35 cellular contexts compared by ENCODE assay signal in genomic region chr11:131206671-131207070, GRCh38.
"Had no signal": no experiment of that assay in that cellular context is flagged by ENCODE, and none has a peak within 500 bp of the region (broad histone marks: within the 10 kb centered on the region; RNA-seq: fewer than 3 reads in every experiment).

No MANE protein-coding gene starts in this region.

- H3K9ac ChIP-seq: KMS-11 had no signal

- H3K4me3 Mint-ChIP-seq: activated B cell treated with CpG ODN at 0.5 μM for 24 hours; activated CD4-positive, alpha-beta T cell treated with anti-CD3 and anti-CD28 coated beads, Interleukin-2, amount 10 ng/mL, durations not matched to agents 24 days and 14 days; activated CD8-positive, alpha-beta T cell treated with anti-CD3 and anti-CD28 coated beads, Interleukin-2, amount 10 ng/mL, durations not matched to agents 7 days and 5 days; activated naive CD4-positive, alpha-beta T cell treated with anti-CD3 and anti-CD28 coated beads, Interleukin-2, amount 10 ng/mL, durations not matched to agents 7 days and 5 days; activated naive CD8-positive, alpha-beta T cell; activated naive CD8-positive, alpha-beta T cell treated with anti-CD3 and anti-CD28 coated beads, Interleukin-2, amount 50 U/mL, for 24 hours; activated T-cell treated with anti-CD3 and anti-CD28 coated beads, Interleukin-2, amount 50 U/mL, for 4 hours; activated T-helper 1 cell treated with anti-CD3 and anti-CD28 coated beads, Interleukin-12 subunit alpha, Interleukin-12 subunit beta, Interleukin-2, Interleukin-4 antibody, amounts not matched to agents 30 ng/mL and 10 ng/mL and 1 ng/mL, durations not matched to agents 14 hours and 24 hours and 36 hours; central memory CD8-positive, alpha-beta T cell had no signal

- ATAC-seq: activated CD8-positive, alpha-beta T cell treated with anti-CD3 and anti-CD28 coated beads, Interleukin-2, amount 10 ng/mL, durations not matched to agents 7 days and 5 days; activated naive CD8-positive, alpha-beta T cell treated with anti-CD3 and anti-CD28 coated beads, Interleukin-2, amount 50 U/mL, for 24 hours; activated T-cell treated with anti-CD3 and anti-CD28 coated beads, Interleukin-2, amount 50 U/mL, for 4 hours; PC-3 had no signal

- H3K36me3 Mint-ChIP-seq: activated naive CD4-positive, alpha-beta T cell treated with anti-CD3 and anti-CD28 coated beads, Interleukin-2, amount 10 ng/mL, durations not matched to agents 7 days and 5 days; activated naive CD8-positive, alpha-beta T cell had no signal

- H3K36me3 ChIP-seq: cardiac muscle cell, Peyer's patch had no signal

- H3K4me1 Mint-ChIP-seq: activated B cell treated with CpG ODN at 0.5 μM for 24 hours; activated CD4-positive, alpha-beta T cell treated with anti-CD3 and anti-CD28 coated beads, Interleukin-2, amount 10 ng/mL, durations not matched to agents 24 days and 14 days; activated naive CD4-positive, alpha-beta T cell treated with anti-CD3 and anti-CD28 coated beads, Interleukin-2, amount 10 ng/mL, durations not matched to agents 7 days and 5 days; activated naive CD8-positive, alpha-beta T cell treated with anti-CD3 and anti-CD28 coated beads, Interleukin-2, amount 50 U/mL, for 24 hours; central memory CD8-positive, alpha-beta T cell had no signal

- H3K9me3 ChIP-seq: Peyer's patch had no signal

- DNase-seq: activated B cell treated with CpG ODN at 0.5 μM for 24 hours; activated CD4-positive, alpha-beta T cell treated with anti-CD3 and anti-CD28 coated beads for 1 hour; activated CD4-positive, alpha-beta T cell treated with anti-CD3 and anti-CD28 coated beads, Interleukin-2, amount 10 ng/mL, durations not matched to agents 24 days and 14 days; activated CD4-positive, alpha-beta T cell treated with anti-CD3 and anti-CD28 coated beads, Interleukin-2, amount 50 U/mL, for 4 hours; activated CD8-positive, alpha-beta T cell treated with anti-CD3 and anti-CD28 coated beads, Interleukin-2, amount 10 ng/mL, durations not matched to agents 7 days and 5 days; activated gamma-delta T cell treated with Interleukin-2 at 50 U/mL for 16 hours; activated naive CD4-positive, alpha-beta T cell treated with anti-CD3 and anti-CD28 coated beads, Interleukin-2, amount 10 ng/mL, durations not matched to agents 7 days and 5 days; activated naive CD8-positive, alpha-beta T cell treated with anti-CD3 and anti-CD28 coated beads, Interleukin-2, amount 50 U/mL, for 24 hours; activated T-cell treated with anti-CD3 and anti-CD28 coated beads for 4 hours; activated T-cell treated with anti-CD3 and anti-CD28 coated beads, Interleukin-2, amount 50 U/mL, for 4 hours; anterior cingulate cortex; MM.1S; MV-4-11; NCI-H1092; NCI-H1436 treated with DMSO at 0.1 percent for 48 hours; NCI-H1694 treated with DMSO at 0.1 percent for 48 hours; NCI-H2029; NCI-H510A; NCI-H526; NCI-H748 treated with DMSO at 0.1 percent for 48 hours; NK-92 treated with Interleukin-12 subunit alpha and Interleukin-12 subunit beta, amount 100 ng/mL, for 24 hours; PC-3; Peyer's patch; RPMI8226; SHP77 treated with DMSO at 0.1 percent for 48 hours; SW 1271; T-helper 1 cell; T-helper 2 cell; T-helper 9 cell had no signal

- H3K4me2 ChIP-seq: KMS-11 had no signal

- H3K9me3 Mint-ChIP-seq: activated CD4-positive, alpha-beta T cell treated with anti-CD3 and anti-CD28 coated beads, Interleukin-2, amount 10 ng/mL, durations not matched to agents 24 days and 14 days; activated naive CD4-positive, alpha-beta T cell treated with anti-CD3 and anti-CD28 coated beads, Interleukin-2, amount 10 ng/mL, durations not matched to agents 7 days and 5 days; activated naive CD8-positive, alpha-beta T cell treated with anti-CD3 and anti-CD28 coated beads, Interleukin-2, amount 50 U/mL, for 24 hours; activated T-cell treated with anti-CD3 and anti-CD28 coated beads, Interleukin-2, amount 50 U/mL, for 4 hours; activated T-helper 1 cell treated with anti-CD3 and anti-CD28 coated beads, Interleukin-12 subunit alpha, Interleukin-12 subunit beta, Interleukin-2, Interleukin-4 antibody, amounts not matched to agents 30 ng/mL and 10 ng/mL and 1 ng/mL, durations not matched to agents 14 hours and 24 hours and 36 hours had no signal

- H3K27me3 ChIP-seq: cardiac muscle cell, Peyer's patch had no signal

- H3K27ac Mint-ChIP-seq: activated B cell treated with CpG ODN at 0.5 μM for 24 hours; activated CD4-positive, alpha-beta T cell treated with anti-CD3 and anti-CD28 coated beads, Interleukin-2, amount 10 ng/mL, durations not matched to agents 24 days and 14 days; activated CD8-positive, alpha-beta T cell treated with anti-CD3 and anti-CD28 coated beads, Interleukin-2, amount 10 ng/mL, durations not matched to agents 7 days and 5 days; activated naive CD4-positive, alpha-beta T cell treated with anti-CD3 and anti-CD28 coated beads, Interleukin-2, amount 10 ng/mL, durations not matched to agents 7 days and 5 days; activated naive CD8-positive, alpha-beta T cell; activated naive CD8-positive, alpha-beta T cell treated with anti-CD3 and anti-CD28 coated beads, Interleukin-2, amount 50 U/mL, for 24 hours; activated T-helper 1 cell treated with anti-CD3 and anti-CD28 coated beads, Interleukin-12 subunit alpha, Interleukin-12 subunit beta, Interleukin-2, Interleukin-4 antibody, amounts not matched to agents 30 ng/mL and 10 ng/mL and 1 ng/mL, durations not matched to agents 14 hours and 24 hours and 36 hours had no signal

- H3K4me3 ChIP-seq: cardiac muscle cell, Peyer's patch had no signal

- H3K27ac ChIP-seq: cardiac muscle cell, KMS-11, Peyer's patch, VCaP had no signal

- H3K27me3 Mint-ChIP-seq: activated B cell treated with CpG ODN at 0.5 μM for 24 hours; activated CD4-positive, alpha-beta T cell treated with anti-CD3 and anti-CD28 coated beads, Interleukin-2, amount 10 ng/mL, durations not matched to agents 24 days and 14 days; activated naive CD4-positive, alpha-beta T cell treated with anti-CD3 and anti-CD28 coated beads, Interleukin-2, amount 10 ng/mL, durations not matched to agents 7 days and 5 days; activated naive CD8-positive, alpha-beta T cell treated with anti-CD3 and anti-CD28 coated beads, Interleukin-2, amount 50 U/mL, for 24 hours; central memory CD8-positive, alpha-beta T cell had no signal

- H3K4me1 ChIP-seq: Peyer's patch had no signal
